ENCODE assay signal across 8 cellular contexts in the genomic region with DNA sequence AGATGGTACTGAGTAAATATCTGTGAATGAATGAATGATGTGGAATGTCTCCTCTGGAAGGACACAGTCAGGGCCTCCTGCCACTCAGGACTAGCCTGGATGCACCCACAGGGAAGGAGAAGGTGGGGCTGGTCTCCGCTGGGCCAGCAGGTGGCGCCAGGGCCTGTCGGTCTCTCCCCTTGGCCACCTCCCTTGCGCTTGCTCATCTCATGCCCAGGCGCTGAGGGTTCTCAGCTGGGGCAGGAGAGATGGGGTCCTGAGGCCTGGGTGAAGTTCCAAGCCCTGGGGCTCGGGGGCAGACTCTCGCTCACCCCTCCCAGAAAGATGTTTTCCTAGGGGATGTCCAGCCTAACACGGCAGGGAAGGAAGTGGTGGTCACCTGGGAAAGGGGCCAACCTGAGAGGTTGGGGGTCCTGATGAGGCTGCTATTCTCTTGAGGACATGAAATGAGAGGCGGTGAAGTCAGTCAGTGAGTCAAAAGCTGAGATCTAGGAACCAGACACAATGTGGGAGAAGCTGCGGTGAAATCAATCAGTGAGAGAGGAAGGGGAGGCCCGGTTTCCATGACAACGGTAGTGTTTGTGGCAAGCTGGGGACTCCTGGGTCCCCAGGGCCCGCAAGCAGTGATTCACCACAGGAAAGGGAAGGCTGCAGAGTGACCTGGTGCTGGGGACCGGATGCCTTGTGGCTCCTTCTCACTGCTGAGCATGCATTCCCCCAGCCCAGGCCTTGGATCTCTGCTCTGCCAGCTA.
DNase-seq lines count a peak whose midpoint lies in the region; ATAC-seq and TF ChIP-seq lines count a peak whose summit lies in the region.

No MANE protein-coding gene starts in this region.

- H3K27ac ChIP-seq in VCaP (no peak overlapping the region), brain microvascular endothelial cell (peak overlapping the region; percentile 83)

- ATAC-seq in HG02981 (IDR thresholded peaks at IDR 0.05; ENCODE audit: unreplicated experiment), result peak; percentile 62

- TF ChIP-seq CTCF in VCaP (conservative IDR thresholded peaks at IDR 0.05), result peak; percentile 96
- TF ChIP-seq CTCF in brain microvascular endothelial cell (IDR thresholded peaks at IDR 0.05; ENCODE audit: low read depth, low read length, missing control alignments), result peak; percentile 99

- H3K4me3 ChIP-seq in brain microvascular endothelial cell (ENCODE audit: low read depth, low read length), result no peak overlapping the region

- DNase-seq in NCI-H82 (lab: John Stamatoyannopoulos, UW), result peak; percentile 93
- no peak for DNase-seq in NCI-H82 treated with DMSO at 0.1 percent for 48 hours (lab: John Stamatoyannopoulos, UW; ENCODE audit: unreplicated experiment)
- DNase-seq in NCI-H2107 (lab: John Stamatoyannopoulos, UW), result peak; percentile 30
- peak; percentile 86 for DNase-seq in brain microvascular endothelial cell
- peak; percentile 76 for DNase-seq in inferior parietal cortex (ENCODE audit: extremely low spot score)
- peak; percentile 83 for DNase-seq in stimulated activated CD4-positive, alpha-beta T cell treated with anti-CD3 and anti-CD28 coated beads, Interleukin-12 subunit alpha, Interleukin-12 subunit beta, amount 100 ng/mL, for 4 hours

- in situ Hi-C loops in brain microvascular endothelial cell (cut with HindIII; ENCODE audit: low pct_ligation_motif_present, low sequenced_read_pairs), result no loop called here

- no peaks in the 10 kb centered on the region for H3K36me3 ChIP-seq in brain microvascular endothelial cell (replicated peaks)

- H3K27me3 ChIP-seq in brain microvascular endothelial cell (replicated peaks), result no peaks in the 10 kb centered on the region
